1 cellular context compared by ENCODE assay signal in genomic region chr16:29857133-29857760, GRCh38.
TF ChIP-seq lines count a peak whose summit lies in the region.

No MANE protein-coding gene starts in this region.

TF ChIP-seq in WTC11, 78 proteins besides CTCF, POLR2A, EP300 and RAD21 (continued from another document):
- no peak for TF ChIP-seq PREB (CRISPR knock-in tag; IDR thresholded peaks at IDR 0.05; ENCODE audit: borderline replicate concordance)
- no peak for TF ChIP-seq IRF2 (CRISPR knock-in tag; IDR thresholded peaks at IDR 0.05; ENCODE audit: borderline replicate concordance, low read depth)
- no peak for TF ChIP-seq EMX1 (CRISPR knock-in tag; IDR thresholded peaks at IDR 0.05)
- TF ChIP-seq GABPB1 (CRISPR knock-in tag; IDR thresholded peaks at IDR 0.05) = no peak
- no peak for TF ChIP-seq SMAD3 (CRISPR knock-in tag; IDR thresholded peaks at IDR 0.05; ENCODE audit: borderline replicate concordance)
- no peak for TF ChIP-seq ERG (CRISPR knock-in tag; IDR thresholded peaks at IDR 0.05)
- no peak for TF ChIP-seq FOXP4 (CRISPR knock-in tag; IDR thresholded peaks at IDR 0.05)
- TF ChIP-seq NFE2L1 (CRISPR knock-in tag; IDR thresholded peaks at IDR 0.05) = no peak
- TF ChIP-seq TCF7 (CRISPR knock-in tag; IDR thresholded peaks at IDR 0.05; ENCODE audit: low read depth) = no peak
- no peak for TF ChIP-seq USF1 (CRISPR knock-in tag; IDR thresholded peaks at IDR 0.05)
- TF ChIP-seq USF2 (CRISPR knock-in tag; IDR thresholded peaks at IDR 0.05) = no peak
